In genomic region chr3:113741086-113741485, GRCh38 we compare ENCODE assay signal across 18 cellular contexts. TPM values are rescaled to one million over a fixed set of nuclear protein-coding genes. Genes with fewer than 3 reads are reported as not detected.
A peak's percentile ranks its signal among the peaks of the same experiment; 100 is the strongest.
DNase-seq lines count a peak whose midpoint lies in the region; ATAC-seq and TF ChIP-seq lines count a peak whose summit lies in the region.
"Had no signal": no experiment of that assay in that cellular context is flagged by ENCODE, and none has a peak within 500 bp of the region (broad histone marks: within the 10 kb centered on the region; RNA-seq: fewer than 3 reads in every experiment).

No MANE protein-coding gene starts in this region.

- ATAC-seq in HG03175 (IDR thresholded peaks at IDR 0.05; ENCODE audit: unreplicated experiment) = no peak
- ATAC-seq in GM18858 (IDR thresholded peaks at IDR 0.05; ENCODE audit: unreplicated experiment) = no peak
- ATAC-seq: left lung, Right ventricle myocardium inferior had no signal

- peaks cover 42% of the 10 kb centered on the region for H3K4me1 ChIP-seq in HUES64 (ENCODE audit: insufficient read depth, low read length)

- TF ChIP-seq CTCF in brain (conservative IDR thresholded peaks at IDR 0.05) (no peak), GM13976 (IDR thresholded peaks at IDR 0.05; ENCODE audit: borderline replicate concordance, control extremely low read depth, extremely low read depth, insufficient read depth, missing control alignments) (no peak)

- H3K27me3 ChIP-seq in HUES64 (ENCODE audit: insufficient read depth, low read length) = no peaks in the 10 kb centered on the region
- H3K27me3 ChIP-seq: brain microvascular endothelial cell, left lung had no signal

- H3K4me1 Mint-ChIP-seq in activated T-cell treated with anti-CD3 and anti-CD28 coated beads, Interleukin-2, amount 50 U/mL, for 24 hours (ENCODE audit: low read depth) = peaks cover 82% of the 10 kb centered on the region
- H3K4me1 Mint-ChIP-seq in brain = peaks cover 87% of the 10 kb centered on the region

- H3K9me3 Mint-ChIP-seq in activated T-cell treated with anti-CD3 and anti-CD28 coated beads, Interleukin-2, amount 50 U/mL, for 24 hours = no peaks in the 10 kb centered on the region
- H3K9me3 Mint-ChIP-seq in brain = no peaks in the 10 kb centered on the region
- H3K9me3 Mint-ChIP-seq: nephron progenitor cell had no signal

- in situ Hi-C loops in GM13976 (cut with MboI; ENCODE audit: low sequenced_read_pairs, unreplicated experiment) = no loop called here

- WGBS in HUES64 = 88% methylated on average over 5 of the region's 5 CpGs

- H3K36me3 ChIP-seq in HUES64 (ENCODE audit: insufficient read depth, low read length) = peaks cover 6% of the 10 kb centered on the region; the same call in 1 of the 2 replicates
- H3K36me3 ChIP-seq: brain microvascular endothelial cell, left lung, thoracic aorta had no signal

- no peak overlapping the region for H3K9ac ChIP-seq in HUES64 (ENCODE audit: low read depth, low read length)

- H3K4me3 Mint-ChIP-seq in activated T-cell treated with anti-CD3 and anti-CD28 coated beads, Interleukin-2, amount 50 U/mL, for 24 hours = peak overlapping the region; percentile 5
- H3K4me3 Mint-ChIP-seq in brain = peak overlapping the region in 2 of 5 experiments; percentile 13 to 66
- H3K4me3 Mint-ChIP-seq: nephron progenitor cell had no signal

- peak overlapping the region; percentile 16; the same call in 1 of the 2 replicates for H3K27ac ChIP-seq in HUES64 (ENCODE audit: low read depth, low read length)
- H3K27ac ChIP-seq: brain microvascular endothelial cell, left lung, thoracic aorta had no signal

- H3K27ac Mint-ChIP-seq in activated T-cell treated with anti-CD3 and anti-CD28 coated beads, Interleukin-2, amount 50 U/mL, for 24 hours = peak overlapping the region; percentile 50
- peak overlapping the region in 3 of 5 experiments; percentile 2 to 54 (median 40) for H3K27ac Mint-ChIP-seq in brain
- H3K27ac Mint-ChIP-seq: nephron progenitor cell had no signal

- no peaks in the 10 kb centered on the region for H3K27me3 Mint-ChIP-seq in activated T-cell treated with anti-CD3 and anti-CD28 coated beads, Interleukin-2, amount 50 U/mL, for 24 hours
- H3K27me3 Mint-ChIP-seq in brain = peaks cover 11% of the 10 kb centered on the region

- no peak for DNase-seq in activated T-cell treated with anti-CD3 and anti-CD28 coated beads, Interleukin-2, amount 50 U/mL, for 24 hours
- DNase-seq in activated T-cell treated with anti-CD3 and anti-CD28 coated beads, Interleukin-2, amount 50 U/mL, for 1 hour = no peak
- DNase-seq in renal cortical epithelial cell (ENCODE audit: low read depth) (peak; percentile 29), GM13976 (ENCODE audit: low spot score) (no peak)
- DNase-seq: activated CD4-positive, alpha-beta T cell treated with anti-CD3 and anti-CD28 coated beads for 48 hours; activated gamma-delta T cell; brain microvascular endothelial cell; hypothalamus; left lung; NCI-H1092; nephron progenitor cell; stimulated activated CD4-positive, alpha-beta T cell treated with anti-CD3 and anti-CD28 coated beads, Interleukin-1b, Interleukin-23, amount 100 ng/mL, for 48 hours had no signal

- H3K9me3 ChIP-seq in HUES64 (ENCODE audit: insufficient read depth, low read depth, low read length) = no peaks in the 10 kb centered on the region
- H3K9me3 ChIP-seq: left lung, thoracic aorta had no signal

- H3K4me3 ChIP-seq in HUES64 (ENCODE audit: low read length) = no peak overlapping the region
- H3K4me3 ChIP-seq: left lung, thoracic aorta had no signal

- peaks cover 72% of the 10 kb centered on the region for H3K36me3 Mint-ChIP-seq in activated T-cell treated with anti-CD3 and anti-CD28 coated beads, Interleukin-2, amount 50 U/mL, for 24 hours (ENCODE audit: low read depth)
- H3K36me3 Mint-ChIP-seq in brain = no peaks in the 10 kb centered on the region

RNA-seq across cellular contexts. Expression of gene NAA50, which starts 5.0 kb away (rescaled TPM):
- polyA plus RNA-seq in HUES64 (2013, experiment 1 of 2) = 178 TPM
- 160 TPM for polyA plus RNA-seq in HUES64 (2013, experiment 2 of 2)
- 47.5 TPM for polyA plus RNA-seq in brain (ENCODE audit: insufficient read depth, low read depth, low replicate concordance)
- total RNA-seq in renal cortical epithelial cell = 139 and 217 TPM in 2 replicates

RNA-seq across cellular contexts. Expression of gene ATP6V1A, which starts 5.7 kb away (rescaled TPM):
- 34.3 TPM for polyA plus RNA-seq in HUES64 (2013, experiment 1 of 2)
- 34.4 TPM for polyA plus RNA-seq in HUES64 (2013, experiment 2 of 2)
- 35.2 TPM for polyA plus RNA-seq in brain (ENCODE audit: insufficient read depth, low read depth, low replicate concordance)
- total RNA-seq in renal cortical epithelial cell = 118 and 132 TPM in 2 replicates

RNA-seq across cellular contexts. Expression of gene USF3, which starts 44.6 kb away (rescaled TPM):
- polyA plus RNA-seq in HUES64 (2013, experiment 1 of 2) = 8.6 TPM
- 10.1 TPM for polyA plus RNA-seq in HUES64 (2013, experiment 2 of 2)
- 3.1 TPM for polyA plus RNA-seq in brain (ENCODE audit: insufficient read depth, low read depth, low replicate concordance)
- total RNA-seq in renal cortical epithelial cell = 6.1 and 14.8 TPM in 2 replicates
